Comparison of ENCODE assay signal across 13 cellular contexts in genomic region chr17:31425646-31426045, GRCh38. TPM values are rescaled to one million over a fixed set of nuclear protein-coding genes. Genes with fewer than 3 reads are reported as not detected.
DNase-seq lines count a peak whose midpoint lies in the region; ATAC-seq and TF ChIP-seq lines count a peak whose summit lies in the region.
"Had no signal": no experiment of that assay in that cellular context is flagged by ENCODE, and none has a peak within 500 bp of the region (broad histone marks: within the 10 kb centered on the region; RNA-seq: fewer than 3 reads in every experiment).

No MANE protein-coding gene starts in this region.

- H3K4me1 Mint-ChIP-seq in chondrocyte (ENCODE audit: low read depth) (no peaks in the 10 kb centered on the region), T-cell (no peaks in the 10 kb centered on the region), MCF 10A (ENCODE audit: insufficient read depth, unreplicated experiment) (no peaks in the 10 kb centered on the region)

- H3K36me3 ChIP-seq in right lobe of liver = no peaks in the 10 kb centered on the region
- H3K36me3 ChIP-seq: Peyer's patch, upper lobe of right lung had no signal

- intact Hi-C loops in right lobe of liver (cut with DNase I) (no loop called here), MCF 10A (cut with micrococcal nuclease) (no loop called here)

- H3K27ac ChIP-seq in right lobe of liver = no peak overlapping the region
- H3K27ac ChIP-seq: KMS-11, Peyer's patch, upper lobe of right lung had no signal

- DNase-seq in NCI-H2227 (lab: John Stamatoyannopoulos, UW; ENCODE audit: unreplicated experiment) (peak; percentile 5), NCI-H2227 treated with DMSO at 0.1 percent for 48 hours (lab: John Stamatoyannopoulos, UW) (no peak), chondrocyte (ENCODE audit: low spot score) (peak; percentile 46), right lobe of liver (peak in 1 of 3 donors; percentile 64), superior temporal gyrus (ENCODE audit: extremely low spot score) (peak; percentile 70), T-cell (no peak), GM19238 (ENCODE audit: insufficient read length, low spot score) (no peak), MCF 10A (ENCODE audit: unreplicated experiment) (no peak)
- DNase-seq: effector memory CD4-positive, alpha-beta T cell; Peyer's patch; upper lobe of right lung had no signal

- peaks cover 0 to 3% (median 0%) of the 10 kb centered on the region in 4 donors for H3K4me1 ChIP-seq in right lobe of liver
- H3K4me1 ChIP-seq: upper lobe of right lung had no signal

- no peaks in the 10 kb centered on the region for H3K27me3 ChIP-seq in right lobe of liver
- H3K27me3 ChIP-seq: Peyer's patch, upper lobe of right lung had no signal

- TF ChIP-seq CTCF in chondrocyte (IDR thresholded peaks at IDR 0.05) (no peak), right lobe of liver (IDR thresholded peaks at IDR 0.05) (no peak), MCF 10A (IDR thresholded peaks at IDR 0.05; ENCODE audit: unreplicated experiment) (no peak)

- 11% methylated on average over 2 of the region's 10 CpGs for WGBS in right lobe of liver (ENCODE audit: insufficient coverage, low coverage, low lambda C conversion rate, missing lambda C conversion rate)

- CTCF ChIA-PET in T-cell (lab: Charles Lee) = interaction anchor here in 1 of 2 donors (1.2 kb wide), 1 partner anchor 97 kb away, joined by 3 read pairs; no protein-coding TSS in a partner anchor
- CTCF ChIA-PET in MCF 10A (lab: Yijun Ruan, JAX) = interaction anchor here (0.6 kb wide), 2 partner anchors 126 to 417 kb away, joined by 3 to 4 read pairs; no protein-coding TSS in a partner anchor

- no peak overlapping the region for H3K4me3 Mint-ChIP-seq in chondrocyte (ENCODE audit: unreplicated experiment)
- H3K4me3 Mint-ChIP-seq in T-cell = no peak overlapping the region
- no peak overlapping the region for H3K4me3 Mint-ChIP-seq in MCF 10A (ENCODE audit: unreplicated experiment)
- H3K4me3 Mint-ChIP-seq: mesothelial cell of epicardium had no signal

- H3K9me3 ChIP-seq in right lobe of liver = no peaks in the 10 kb centered on the region
- H3K9me3 ChIP-seq: Peyer's patch, upper lobe of right lung had no signal

- H3K27me3 Mint-ChIP-seq in chondrocyte (ENCODE audit: low read depth) (peaks cover 25% of the 10 kb centered on the region), T-cell (peaks cover 8 to 25% of the 10 kb centered on the region in 2 donors), MCF 10A (ENCODE audit: insufficient read depth, unreplicated experiment) (peaks cover 35% of the 10 kb centered on the region)

- ATAC-seq in right lobe of liver (peak; percentile 67 to 72 (median 70)), T-cell (replicated peaks in 1 of 4) (no peak)
- ATAC-seq: upper lobe of right lung had no signal

- H3K27ac Mint-ChIP-seq in chondrocyte (ENCODE audit: unreplicated experiment) = no peak overlapping the region
- H3K27ac Mint-ChIP-seq in T-cell = no peak overlapping the region
- no peak overlapping the region for H3K27ac Mint-ChIP-seq in MCF 10A (ENCODE audit: low read depth, unreplicated experiment)
- H3K27ac Mint-ChIP-seq: mesothelial cell of epicardium had no signal

- TF ChIP-seq POLR2A in right lobe of liver (IDR thresholded peaks at IDR 0.05) = no peak

- H3K9me3 Mint-ChIP-seq in chondrocyte (ENCODE audit: low read depth) (peaks cover 7% of the 10 kb centered on the region), T-cell (peaks cover 9 to 13% (median 9%) of the 10 kb centered on the region in 3 donors), MCF 10A (ENCODE audit: unreplicated experiment) (no peaks in the 10 kb centered on the region)

- H3K4me3 ChIP-seq in right lobe of liver = no peak overlapping the region
- H3K4me3 ChIP-seq: Peyer's patch, upper lobe of right lung had no signal

- POLR2A ChIA-PET in T-cell (lab: Charles Lee) (no interaction called here), MCF 10A (lab: Yijun Ruan, JAX) (no interaction called here)

- BruUV-seq in MCF 10A (replicated peaks; lab: Mats Ljungman, UMichigan) = no TSS peak

- H3K36me3 Mint-ChIP-seq in chondrocyte (ENCODE audit: low read depth) (no peaks in the 10 kb centered on the region), T-cell (peaks cover 9% of the 10 kb centered on the region), MCF 10A (ENCODE audit: insufficient read depth, unreplicated experiment) (peaks cover 6% of the 10 kb centered on the region)

RNA-seq across cellular contexts. Expression of gene RAB11FIP4, which starts 34.2 kb away (rescaled TPM):
- total RNA-seq in chondrocyte (0.30 to 0.94 TPM (median 0.59 TPM) in 3 replicates), right lobe of liver (1 to 10 TPM; 3.5 to 6.6 (median 4.6) TPM), T-cell (10 to 100 TPM; 45.6 to 72.6 (median 50.1) TPM), MCF 10A (2022) (2.8 and 3.7 TPM in 2 replicates)

Comparison
In these comparisons a context has a peak if more than half of its experiments do, and no peak if none do; other contexts are left out.
1. DNase-seq: peak in NCI-H2227 (single experiment), chondrocyte (single experiment) and superior temporal gyrus (single experiment); none in NCI-H2227 treated with DMSO at 0.1 percent for 48 hours (single experiment), T-cell (0 of 34), GM19238 (single experiment) and MCF 10A (single experiment).
2. ATAC-seq: peak in right lobe of liver (4 of 4); none in T-cell (0 of 4).
3. RNA of gene RAB11FIP4, which starts 34.2 kb away (total RNA-seq): 45.6 to 72.6 TPM in T-cell; 3.5 to 6.6 TPM in right lobe of liver, 2.8 to 3.7 TPM in MCF 10A and 0.30 to 0.94 TPM in chondrocyte; every median in the first group is over 4 times any median in the second.